ENCODE assay signal across 12 cellular contexts in the genomic region with DNA sequence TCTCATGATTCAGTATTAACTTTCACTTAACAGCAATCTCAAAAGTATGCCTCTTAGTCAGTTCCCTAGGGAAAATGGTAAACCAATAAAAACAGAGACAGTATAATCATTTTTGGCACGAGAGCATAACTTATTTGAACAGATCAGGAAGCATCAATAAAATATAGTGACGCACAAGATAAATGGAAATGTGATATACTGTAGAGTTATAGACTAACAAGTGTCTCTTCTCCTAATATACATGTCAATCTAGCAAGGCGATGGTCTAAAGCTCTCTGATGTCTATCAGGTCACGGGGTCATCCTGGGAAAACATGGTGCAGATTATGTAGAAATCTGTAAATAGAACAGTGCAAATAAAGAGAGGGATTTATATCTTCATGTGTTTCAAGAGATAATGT.
DNase-seq lines count a peak whose midpoint lies in the region; ATAC-seq and TF ChIP-seq lines count a peak whose summit lies in the region.
"Had no signal": no experiment of that assay in that cellular context is flagged by ENCODE, and none has a peak within 500 bp of the region (broad histone marks: within the 10 kb centered on the region; RNA-seq: fewer than 3 reads in every experiment).

No MANE protein-coding gene starts in this region.

- H3K79me2 ChIP-seq in trophoblast cell (ENCODE audit: control insufficient read depth, insufficient read depth, low read length, poor library complexity) = no peaks in the 10 kb centered on the region

- no CpG with 5 or more reads among the region's 4 CpGs for WGBS in trophoblast cell (ENCODE audit: extremely low coverage, insufficient coverage, insufficient read length)

- H2BK5ac ChIP-seq in trophoblast cell (ENCODE audit: low read depth, low read length, poor library complexity) = no peak overlapping the region

- H3K4me1 ChIP-seq in RWPE2 (ENCODE audit: insufficient read depth, poor library complexity, severe bottlenecking) (peaks cover 28% of the 10 kb centered on the region), trophoblast cell (ENCODE audit: control insufficient read depth in 1 of 2, insufficient read depth in 2 of 2, low read length in 2 of 2) (no peaks in the 10 kb centered on the region)

- no peak overlapping the region for H3K4me3 ChIP-seq in RWPE2 (ENCODE audit: severe bottlenecking)
- H3K4me3 ChIP-seq in fibroblast of mammary gland (ENCODE audit: control insufficient read depth, low read depth, low read length) = no peak overlapping the region
- no peak overlapping the region for H3K4me3 ChIP-seq in trophoblast cell (ENCODE audit: low read depth, low read length)

- H2AK5ac ChIP-seq in trophoblast cell (ENCODE audit: low read length) = no peak overlapping the region

- ATAC-seq in RWPE2 (ENCODE audit: low read depth) (peak; percentile 93), GM18870 (IDR thresholded peaks at IDR 0.05; ENCODE audit: unreplicated experiment) (no peak)

- no peak overlapping the region for H3K18ac ChIP-seq in trophoblast cell (ENCODE audit: low read length)

- H3K79me1 ChIP-seq in trophoblast cell (ENCODE audit: low read length) = no peaks in the 10 kb centered on the region

- H3K27ac ChIP-seq in 22Rv1 (peak overlapping the region; percentile 97), RWPE2 (ENCODE audit: poor library complexity, severe bottlenecking) (peak overlapping the region; percentile 42), trophoblast cell (ENCODE audit: low read depth, low read length) (no peak overlapping the region)

- H3K9me3 ChIP-seq in RWPE2 (ENCODE audit: severe bottlenecking) (no peaks in the 10 kb centered on the region), trophoblast cell (ENCODE audit: insufficient read depth, low read depth, low read length) (no peaks in the 10 kb centered on the region)

- peak; percentile 57 for DNase-seq in GM04503 (ENCODE audit: low read depth)
- no peak for DNase-seq in RWPE2 (ENCODE audit: low spot score)
- DNase-seq in fibroblast of mammary gland (ENCODE audit: low read depth) = peak; percentile 96
- DNase-seq in trophoblast cell = no peak
- DNase-seq in GM19240 (ENCODE audit: insufficient read length, low spot score) = no peak
- DNase-seq in stimulated activated CD4-positive, alpha-beta T cell treated with anti-CD3 and anti-CD28 coated beads, Interleukin-2, amount 100 ng/mL, for 48 hours = no peak
- DNase-seq: endodermal cell, H7, Kasumi-1, NCI-H82 had no signal

- TF ChIP-seq CTCF in 22Rv1 (IDR thresholded peaks at IDR 0.05) (no peak), RWPE2 (IDR thresholded peaks at IDR 0.05; ENCODE audit: poor library complexity, severe bottlenecking) (no peak), fibroblast of mammary gland (conservative IDR thresholded peaks at IDR 0.05; ENCODE audit: control insufficient read depth, insufficient read depth, low read depth, low read length) (no peak)

- no peak overlapping the region for H2BK120ac ChIP-seq in trophoblast cell (ENCODE audit: insufficient read depth, low read length, poor library complexity)

- H2BK12ac ChIP-seq in trophoblast cell (ENCODE audit: low read length) = no peak overlapping the region

- H3K14ac ChIP-seq in trophoblast cell (ENCODE audit: low read length) = no peak overlapping the region

- no peak overlapping the region for H2AFZ ChIP-seq in trophoblast cell (ENCODE audit: insufficient read depth, low read length, poor library complexity)

- no peak overlapping the region for H4K12ac ChIP-seq in trophoblast cell (ENCODE audit: low read depth, low read length)

- no peaks in the 10 kb centered on the region for H3K27me3 ChIP-seq in RWPE2 (ENCODE audit: insufficient read depth, poor library complexity, severe bottlenecking)
- H3K27me3 ChIP-seq in trophoblast cell (ENCODE audit: insufficient read depth, low read length) = no peaks in the 10 kb centered on the region

- H4K8ac ChIP-seq in trophoblast cell (ENCODE audit: low read depth, low read length) = no peak overlapping the region

- no peak overlapping the region for H4K91ac ChIP-seq in trophoblast cell (ENCODE audit: low read depth, low read length)

- H3K36me3 ChIP-seq in RWPE2 (ENCODE audit: low read depth) (no peaks in the 10 kb centered on the region), trophoblast cell (ENCODE audit: control insufficient read depth in 1 of 2, insufficient read depth in 2 of 2, low read length in 2 of 2) (no peaks in the 10 kb centered on the region)

- no peak overlapping the region for H3K9ac ChIP-seq in trophoblast cell (ENCODE audit: low read length)

- no peak overlapping the region for H3K4ac ChIP-seq in trophoblast cell (ENCODE audit: low read depth, low read length)

- no peak overlapping the region for H3K23ac ChIP-seq in trophoblast cell (ENCODE audit: low read length)

- no peak overlapping the region for H3K4me2 ChIP-seq in trophoblast cell (ENCODE audit: low read length)

Comparison
In these comparisons a context has a peak if more than half of its experiments do, and no peak if none do; other contexts are left out.
1. DNase-seq: peak in GM04503 (single experiment) and fibroblast of mammary gland (single experiment); none in RWPE2 (single experiment), trophoblast cell (0 of 2), GM19240 (single experiment) and stimulated activated CD4-positive, alpha-beta T cell treated with anti-CD3 and anti-CD28 coated beads, Interleukin-2, amount 100 ng/mL, for 48 hours (0 of 2).